Comparison of ENCODE assay signal across 20 cellular contexts in the genomic region with DNA sequence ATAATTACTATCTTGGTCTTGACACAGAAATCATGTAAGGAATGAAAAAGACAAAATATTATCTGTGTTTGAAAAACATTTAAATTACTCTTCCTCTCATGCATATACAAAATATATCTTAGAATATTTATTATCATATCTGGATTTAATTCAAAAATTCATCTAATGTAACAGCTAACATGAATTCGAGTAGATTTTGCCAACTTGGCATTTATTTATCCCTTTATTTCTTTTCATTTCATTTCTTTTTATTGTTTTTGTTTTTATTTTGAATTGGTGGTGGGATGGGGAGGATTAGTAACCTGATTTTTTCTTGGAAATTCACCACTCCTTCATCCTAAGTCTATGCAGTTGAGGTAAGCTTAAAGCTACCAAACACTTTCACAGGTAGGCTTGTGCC.
DNase-seq lines count a peak whose midpoint lies in the region; ATAC-seq, FAIRE-seq and TF ChIP-seq lines count a peak whose summit lies in the region.
"Had no signal": no experiment of that assay in that cellular context is flagged by ENCODE, and none has a peak within 500 bp of the region (broad histone marks: within the 10 kb centered on the region; RNA-seq: fewer than 3 reads in every experiment).

No MANE protein-coding gene starts in this region.

- H3K4me3 ChIP-seq in A549 (no peak overlapping the region), MM.1S (ENCODE audit: low read length) (no peak overlapping the region), small intestine (ENCODE audit: low read depth in 1 of 2, low read length in 2 of 2) (no peak overlapping the region), esophagus squamous epithelium (no peak overlapping the region)

- H3K9me2 ChIP-seq in MM.1S (replicated peaks; ENCODE audit: insufficient read depth, low read length), result no peaks in the 10 kb centered on the region

- ATAC-seq in A549, result no peak

- no peaks in the 10 kb centered on the region; the same call in 1 of the 2 replicates for H3F3A ChIP-seq in MM.1S (ENCODE audit: insufficient read depth, low read length)

- H3K27ac ChIP-seq in A549 (no peak overlapping the region), MM.1S (ENCODE audit: low read length) (peak overlapping the region; percentile 10; the same call in 1 of the 2 replicates), small intestine (ENCODE audit: low read depth in 1 of 2, low read length in 1 of 2) (no peak overlapping the region), esophagus squamous epithelium (no peak overlapping the region)

- TF ChIP-seq CTCF in A549 (IDR thresholded peaks at IDR 0.05), result no peak
- TF ChIP-seq CTCF in MM.1S (IDR thresholded peaks at IDR 0.05; ENCODE audit: low read length), result no peak
- TF ChIP-seq CTCF in esophagus squamous epithelium (IDR thresholded peaks at IDR 0.05), result no peak

- WGBS in A549 (ENCODE audit: missing lambda C conversion rate), result 0% methylated on average over 1 of the region's 1 CpG
- WGBS in small intestine, 3 donors, result 72 to 78% (median 76%) methylated on average over 1 of the region's 1 CpG
- 39 to 56% methylated on average over 1 of the region's 1 CpG for WGBS in esophagus squamous epithelium, 2 donors

- no peak for TF ChIP-seq POLR2A in A549 (IDR thresholded peaks at IDR 0.05; ENCODE audit: low read length)
- TF ChIP-seq POLR2A in esophagus squamous epithelium (IDR thresholded peaks at IDR 0.05), result no peak

- H3K27me3 ChIP-seq in MM.1S (replicated peaks; ENCODE audit: insufficient read depth, low read length), result no peaks in the 10 kb centered on the region
- H3K27me3 ChIP-seq in small intestine (ENCODE audit: control insufficient read depth in 2 of 2, insufficient read depth in 2 of 2, low read length in 2 of 2), result no peaks in the 10 kb centered on the region
- H3K27me3 ChIP-seq in esophagus squamous epithelium, result no peaks in the 10 kb centered on the region

- H3K4me2 ChIP-seq in A549 (no peak overlapping the region), MM.1S (ENCODE audit: low read depth, low read length) (no peak overlapping the region)

- no peaks in the 10 kb centered on the region for H4K20me1 ChIP-seq in MM.1S (ENCODE audit: insufficient read depth, low read length)

- CTCF ChIA-PET in A549 (lab: Yijun Ruan, JAX), result no interaction called here

- POLR2A ChIA-PET in A549 (lab: Yijun Ruan, JAX), result no interaction called here

- no peaks in the 10 kb centered on the region for H3K9me3 ChIP-seq in A549
- H3K9me3 ChIP-seq in MM.1S (replicated peaks; ENCODE audit: insufficient read depth, low read length), result no peaks in the 10 kb centered on the region; the same call in 1 of the 2 replicates
- no peaks in the 10 kb centered on the region for H3K9me3 ChIP-seq in small intestine (ENCODE audit: control insufficient read depth, low read depth)
- no peaks in the 10 kb centered on the region for H3K9me3 ChIP-seq in esophagus squamous epithelium

- H3K79me2 ChIP-seq in MM.1S (ENCODE audit: low read length), result no peaks in the 10 kb centered on the region

- H3K9ac ChIP-seq in MM.1S (ENCODE audit: low read length), result no peak overlapping the region

- TF ChIP-seq EP300 in A549 (IDR thresholded peaks at IDR 0.05), result no peak

- DNase-seq in A549 (ENCODE audit: low read depth in 1 of 2, low spot score in 1 of 2), result no peak
- DNase-seq in MM.1S, result no peak
- DNase-seq in small intestine, result no peak
- DNase-seq in esophagus squamous epithelium (lab: John Stamatoyannopoulos, UW), result no peak
- DNase-seq in hippocampal formation (lab: John Stamatoyannopoulos, UW), result no peak
- DNase-seq in stimulated activated CD4-positive, alpha-beta T cell treated with anti-CD3 and anti-CD28 coated beads, Interleukin-12 subunit alpha, Interleukin-12 subunit beta, amount 100 ng/mL, for 4 hours, result no peak
- DNase-seq: 8988T; C1 segment of cervical spinal cord; Calu3; CD4-positive, alpha-beta memory T cell; COR-L47; DMS53; DMS79 treated with DMSO at 0.1 percent for 48 hours; GF-D8; GOT3; H7; HCEC 1CT had no signal

- no peak overlapping the region for H2AFZ ChIP-seq in MM.1S (ENCODE audit: low read length)

- TF ChIP-seq RAD21 in A549 (conservative IDR thresholded peaks at IDR 0.05 in 1 of 2, IDR thresholded peaks at IDR 0.05 in 1 of 2), result no peak

- FAIRE-seq in A549 (lab: Jason Lieb, UNC), result no peak
- FAIRE-seq in endometrium (lab: Jason Lieb, UNC), result peak; percentile 43
- FAIRE-seq in small intestine (lab: Jason Lieb, UNC), result peak; percentile 90
- FAIRE-seq: GM12891, GM18507 had no signal

- H3K4me1 ChIP-seq in A549, result no peaks in the 10 kb centered on the region
- H3K4me1 ChIP-seq in MM.1S (ENCODE audit: low read length), result peaks cover 17% of the 10 kb centered on the region
- no peaks in the 10 kb centered on the region for H3K4me1 ChIP-seq in small intestine (ENCODE audit: control insufficient read depth in 2 of 2, insufficient read depth in 1 of 2, low read depth in 1 of 2, low read length in 1 of 2)
- no peaks in the 10 kb centered on the region for H3K4me1 ChIP-seq in esophagus squamous epithelium

- intact Hi-C loops in esophagus squamous epithelium (cut with DNase I), result no loop called here

- H3K36me3 ChIP-seq in MM.1S (replicated peaks; ENCODE audit: insufficient read depth, low read length) (no peaks in the 10 kb centered on the region), small intestine (ENCODE audit: control insufficient read depth in 2 of 2, insufficient read depth in 2 of 2, low read length in 2 of 2) (no peaks in the 10 kb centered on the region), esophagus squamous epithelium (no peaks in the 10 kb centered on the region)

TF ChIP-seq in A549, 52 proteins besides CTCF, POLR2A, EP300 and RAD21:
- TF ChIP-seq RFX5 (IDR thresholded peaks at IDR 0.05), result no peak
- no peak for TF ChIP-seq KDM1A (IDR thresholded peaks at IDR 0.05; ENCODE audit: low read depth)
- no peak for TF ChIP-seq GATA3 (IDR thresholded peaks at IDR 0.05; ENCODE audit: borderline replicate concordance)
- peak; percentile 14 for TF ChIP-seq MAFK (IDR thresholded peaks at IDR 0.05; ENCODE audit: partially characterized antibody)
- TF ChIP-seq BHLHE40 (IDR thresholded peaks at IDR 0.05; ENCODE audit: low read depth, low read length), result no peak
